Comparison of ENCODE assay signal across 20 cellular contexts in the genomic region with DNA sequence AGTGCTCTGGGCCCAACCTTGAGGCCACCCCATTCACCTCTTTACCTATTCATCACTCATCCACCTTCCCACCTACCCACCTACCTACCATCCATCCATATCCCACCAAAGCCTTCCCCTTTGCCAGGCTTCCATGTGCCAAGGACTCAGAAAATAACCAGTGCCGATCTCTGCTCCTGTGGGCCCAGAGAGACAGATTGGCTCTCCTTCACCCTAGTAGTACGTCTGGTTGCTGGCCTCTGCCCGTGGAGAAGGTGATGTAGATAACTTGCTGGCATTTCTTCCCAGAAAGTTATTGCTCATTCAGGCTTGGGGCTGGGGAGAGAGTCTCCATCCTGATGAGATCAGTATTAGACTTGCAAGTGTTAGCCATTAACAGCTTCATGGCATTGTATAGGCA. TPM values are rescaled to one million over a fixed set of nuclear protein-coding genes. Genes with fewer than 3 reads are reported as not detected.
DNase-seq lines count a peak whose midpoint lies in the region; ATAC-seq and TF ChIP-seq lines count a peak whose summit lies in the region.
"Had no signal": no experiment of that assay in that cellular context is flagged by ENCODE, and none has a peak within 500 bp of the region (broad histone marks: within the 10 kb centered on the region; RNA-seq: fewer than 3 reads in every experiment).

No MANE protein-coding gene starts in this region.

- intact Hi-C loops in breast epithelium (cut with DNase I; ENCODE audit: low total_unique reads), result no loop called here

- no peak overlapping the region for H2AFZ ChIP-seq in mesenchymal stem cell (ENCODE audit: low read depth, low read length)

- H3K4me1 Mint-ChIP-seq in activated CD8-positive, alpha-beta memory T cell treated with anti-CD3 and anti-CD28 coated beads, Interleukin-2, amount 10 ng/mL, durations not matched to agents 7 days and 5 days, result peaks cover 9% of the 10 kb centered on the region

- DNase-seq in activated CD8-positive, alpha-beta memory T cell treated with anti-CD3 and anti-CD28 coated beads, Interleukin-2, amount 10 ng/mL, durations not matched to agents 7 days and 5 days, result peak; percentile 22
- DNase-seq in activated CD8-positive, alpha-beta memory T cell treated with anti-CD3 and anti-CD28 coated beads for 24 hours, result no peak
- DNase-seq in mesenchymal stem cell, result no peak
- DNase-seq in stimulated activated CD8-positive, alpha-beta memory T cell treated with anti-CD3 and anti-CD28 coated beads, Interleukin-4, amount 100 ng/mL, for 48 hours, result peak; percentile 7
- DNase-seq in breast epithelium (ENCODE audit: low spot score in 2 of 2), result no peak
- DNase-seq: AML-193; BE2C; CD4-positive, alpha-beta T cell; CD8-positive, alpha-beta memory T cell; DMS 273 treated with DMSO at 0.1 percent for 48 hours; DMS79; EL; GDM1; GOT3; HFFc6 had no signal

- no peaks in the 10 kb centered on the region for H3K27me3 Mint-ChIP-seq in activated CD8-positive, alpha-beta memory T cell treated with anti-CD3 and anti-CD28 coated beads, Interleukin-2, amount 10 ng/mL, durations not matched to agents 7 days and 5 days
- H3K27me3 Mint-ChIP-seq: CD4-positive, alpha-beta T cell had no signal

- peaks cover 2% of the 10 kb centered on the region for H3K36me3 Mint-ChIP-seq in activated CD8-positive, alpha-beta memory T cell treated with anti-CD3 and anti-CD28 coated beads, Interleukin-2, amount 10 ng/mL, durations not matched to agents 7 days and 5 days
- H3K36me3 Mint-ChIP-seq: CD14-positive monocyte; CD8-positive, alpha-beta memory T cell had no signal

- H3K9ac ChIP-seq in mesenchymal stem cell (ENCODE audit: low read length), result no peak overlapping the region
- H3K9ac ChIP-seq: BLaER1 treated with 17β-estradiol and CSF1 and Interleukin-3, amounts not matched to agents 10 nM and 100 nM had no signal

- H3K4me3 ChIP-seq in mesenchymal stem cell (ENCODE audit: insufficient read depth in 1 of 2, low read depth in 1 of 2, low read length in 2 of 2) (no peak overlapping the region), breast epithelium (no peak overlapping the region)
- H3K4me3 ChIP-seq: BLaER1 treated with 17β-estradiol and CSF1 and Interleukin-3, amounts not matched to agents 10 nM and 100 nM; HAP-1 had no signal

- H3K27me3 ChIP-seq in mesenchymal stem cell (ENCODE audit: control insufficient read depth in 1 of 2, insufficient read depth in 1 of 2, low read length in 2 of 2) (no peaks in the 10 kb centered on the region), breast epithelium (no peaks in the 10 kb centered on the region)
- H3K27me3 ChIP-seq: BE2C; BLaER1 treated with 17β-estradiol and CSF1 and Interleukin-3, amounts not matched to agents 10 nM and 100 nM had no signal

- no peak overlapping the region for H4K91ac ChIP-seq in mesenchymal stem cell (ENCODE audit: low read length)

- CTCF ChIA-PET in activated CD8-positive, alpha-beta memory T cell treated with anti-CD3 and anti-CD28 coated beads, Interleukin-2, amount 10 ng/mL, durations not matched to agents 7 days and 5 days (lab: Charles Lee), result interaction anchor here (2.6 kb wide), 1 partner anchor 11 kb away, joined by 18 read pairs; no protein-coding TSS in a partner anchor

- H3K27ac Mint-ChIP-seq in activated CD8-positive, alpha-beta memory T cell treated with anti-CD3 and anti-CD28 coated beads, Interleukin-2, amount 10 ng/mL, durations not matched to agents 7 days and 5 days, result no peak overlapping the region
- H3K27ac Mint-ChIP-seq: CD4-positive, alpha-beta T cell; HFFc6 had no signal

- H3K9me3 ChIP-seq in mesenchymal stem cell (ENCODE audit: control insufficient read depth, low read length), result no peaks in the 10 kb centered on the region
- H3K9me3 ChIP-seq in breast epithelium, result no peaks in the 10 kb centered on the region
- H3K9me3 ChIP-seq: BE2C; BLaER1 treated with 17β-estradiol and CSF1 and Interleukin-3, amounts not matched to agents 10 nM and 100 nM; HAP-1 had no signal

- H3K4me3 Mint-ChIP-seq in activated CD8-positive, alpha-beta memory T cell treated with anti-CD3 and anti-CD28 coated beads, Interleukin-2, amount 10 ng/mL, durations not matched to agents 7 days and 5 days, result no peak overlapping the region
- H3K4me3 Mint-ChIP-seq: CD14-positive monocyte; CD4-positive, alpha-beta T cell; HFFc6 had no signal

- no peaks in the 10 kb centered on the region for H3K9me3 Mint-ChIP-seq in activated CD8-positive, alpha-beta memory T cell treated with anti-CD3 and anti-CD28 coated beads, Interleukin-2, amount 10 ng/mL, durations not matched to agents 7 days and 5 days (ENCODE audit: low read depth)
- H3K9me3 Mint-ChIP-seq: CD14-positive monocyte; CD4-positive, alpha-beta T cell; CD8-positive, alpha-beta memory T cell; HFFc6 had no signal

- H3K4me1 ChIP-seq in mesenchymal stem cell (ENCODE audit: control insufficient read depth, insufficient read depth, low read depth, low read length) (peaks cover 17% of the 10 kb centered on the region), breast epithelium (no peaks in the 10 kb centered on the region)
- H3K4me1 ChIP-seq: HAP-1 had no signal

- H2AK5ac ChIP-seq in mesenchymal stem cell (ENCODE audit: low read length, severe bottlenecking), result peak overlapping the region; percentile 57

- no peak for TF ChIP-seq CTCF in breast epithelium (IDR thresholded peaks at IDR 0.05)

- no peak overlapping the region for H3K4me2 ChIP-seq in mesenchymal stem cell (ENCODE audit: low read length, poor library complexity, severe bottlenecking)

- no peak overlapping the region for H2BK12ac ChIP-seq in mesenchymal stem cell (ENCODE audit: low read length in 2 of 2)

- H2BK5ac ChIP-seq in mesenchymal stem cell (ENCODE audit: low read depth, low read length, poor library complexity, severe bottlenecking), result no peak overlapping the region

- H3K18ac ChIP-seq in mesenchymal stem cell (ENCODE audit: low read depth in 1 of 2, low read length in 2 of 2), result no peak overlapping the region

- H3K36me3 ChIP-seq in mesenchymal stem cell (ENCODE audit: control insufficient read depth in 1 of 2, insufficient read depth in 2 of 2, low read depth in 1 of 2, low read length in 2 of 2) (no peaks in the 10 kb centered on the region), breast epithelium (no peaks in the 10 kb centered on the region)
- H3K36me3 ChIP-seq: BE2C; BLaER1 treated with 17β-estradiol and CSF1 and Interleukin-3, amounts not matched to agents 10 nM and 100 nM; HAP-1 had no signal

- H3K23ac ChIP-seq in mesenchymal stem cell (ENCODE audit: low read length in 2 of 2), result no peak overlapping the region

- H4K8ac ChIP-seq in mesenchymal stem cell (ENCODE audit: low read length), result no peak overlapping the region

- no peak overlapping the region for H3K4ac ChIP-seq in mesenchymal stem cell (ENCODE audit: low read depth in 1 of 2, low read length in 2 of 2)

- no peak overlapping the region for H2BK120ac ChIP-seq in mesenchymal stem cell (ENCODE audit: low read depth, low read length)

- H2BK15ac ChIP-seq in mesenchymal stem cell (ENCODE audit: low read depth, poor library complexity, severe bottlenecking), result no peak overlapping the region

- no peak for ATAC-seq in activated CD8-positive, alpha-beta memory T cell treated with anti-CD3 and anti-CD28 coated beads, Interleukin-2, amount 10 ng/mL, durations not matched to agents 7 days and 5 days
- no peak for ATAC-seq in HG03342 (IDR thresholded peaks at IDR 0.05; ENCODE audit: unreplicated experiment)

- H3K27ac ChIP-seq in mesenchymal stem cell (ENCODE audit: low read length, poor library complexity, severe bottlenecking) (no peak overlapping the region), breast epithelium (no peak overlapping the region)
- H3K27ac ChIP-seq: 22Rv1; BLaER1 treated with 17β-estradiol and CSF1 and Interleukin-3, amounts not matched to agents 10 nM and 100 nM had no signal

- H3K14ac ChIP-seq in mesenchymal stem cell (ENCODE audit: low read length in 2 of 2), result no peak overlapping the region

- no peaks in the 10 kb centered on the region for H3K79me1 ChIP-seq in mesenchymal stem cell (replicated peaks; ENCODE audit: low read length, poor library complexity, severe bottlenecking)

- TF ChIP-seq POLR2A in breast epithelium (IDR thresholded peaks at IDR 0.05), result no peak

- WGBS in mesenchymal stem cell, result 97% methylated on average over 3 of the region's 3 CpGs

RNA-seq across cellular contexts. Expression of gene NEU3, which starts 45.2 kb away (rescaled TPM):
- total RNA-seq in activated CD8-positive, alpha-beta memory T cell treated with anti-CD3 and anti-CD28 coated beads, Interleukin-2, amount 10 ng/mL, durations not matched to agents 7 days and 5 days, result 10 to 100 TPM; 14.2 to 20.0 TPM
- polyA plus RNA-seq in mesenchymal stem cell (2013, experiment 1 of 2), result 3.6 TPM
- 3.0 TPM for polyA plus RNA-seq in mesenchymal stem cell (2013, experiment 2 of 2)
- total RNA-seq in breast epithelium, result 10 to 100 TPM; 11.8 to 12.8 (median 12.4) TPM

Comparison
In these comparisons a context has a peak if more than half of its experiments do, and no peak if none do; other contexts are left out.
1. DNase-seq: peak in activated CD8-positive, alpha-beta memory T cell treated with anti-CD3 and anti-CD28 coated beads, Interleukin-2, amount 10 ng/mL, durations not matched to agents 7 days and 5 days (single experiment) and stimulated activated CD8-positive, alpha-beta memory T cell treated with anti-CD3 and anti-CD28 coated beads, Interleukin-4, amount 100 ng/mL, for 48 hours (single experiment); none in activated CD8-positive, alpha-beta memory T cell treated with anti-CD3 and anti-CD28 coated beads for 24 hours (single experiment), mesenchymal stem cell (single experiment) and breast epithelium (0 of 2).